ENCODE assay signal across 8 cellular contexts in the genomic region with DNA sequence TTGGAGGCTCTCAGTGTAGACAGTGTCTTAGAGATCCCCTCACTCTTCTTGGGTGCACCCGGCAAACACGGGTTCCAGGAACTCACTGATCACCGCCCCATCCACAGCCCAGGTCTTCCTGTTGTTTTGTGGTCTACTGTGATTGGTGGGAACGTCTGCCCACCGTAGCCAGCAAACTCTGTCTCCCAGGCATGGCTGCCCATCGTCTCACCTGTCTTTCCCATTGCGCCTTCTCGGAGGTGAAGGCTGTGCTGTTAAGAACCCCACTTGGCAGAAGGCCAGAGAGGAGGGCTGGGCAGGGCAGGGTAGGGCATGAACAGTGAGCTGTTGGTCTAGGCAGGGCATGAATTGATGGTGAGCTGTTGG. TPM values are rescaled to one million over a fixed set of nuclear protein-coding genes. Genes with fewer than 3 reads are reported as not detected.
DNase-seq lines count a peak whose midpoint lies in the region; ATAC-seq and TF ChIP-seq lines count a peak whose summit lies in the region.

No MANE protein-coding gene starts in this region.

- H3K4me3 ChIP-seq in GM08714 (ENCODE audit: low read length), result peak overlapping the region; percentile 54; the same call in 1 of the 2 replicates

- peaks cover 43% of the 10 kb centered on the region for H3K4me1 Mint-ChIP-seq in CD14-positive monocyte
- H3K4me1 Mint-ChIP-seq in T-helper 17 cell, result peaks cover 38% of the 10 kb centered on the region
- peaks cover 7% of the 10 kb centered on the region for H3K4me1 Mint-ChIP-seq in glutamatergic neuron (ENCODE audit: low read depth, unreplicated experiment)

- H3K27me3 Mint-ChIP-seq in CD14-positive monocyte (ENCODE audit: low read depth in 3 of 3) (peaks cover 0 to 4% (median 4%) of the 10 kb centered on the region in 3 donors), T-helper 17 cell (no peaks in the 10 kb centered on the region), glutamatergic neuron (ENCODE audit: unreplicated experiment) (peaks cover 5% of the 10 kb centered on the region)

- ATAC-seq in T-helper 17 cell (no peak), GM19467 (IDR thresholded peaks at IDR 0.05; ENCODE audit: unreplicated experiment) (no peak)

- no peaks in the 10 kb centered on the region for H3K9me3 ChIP-seq in T-helper 17 cell (ENCODE audit: control insufficient read depth, low read length, poor library complexity, severe bottlenecking)

- TF ChIP-seq CTCF in CD14-positive monocyte (IDR thresholded peaks at IDR 0.05) (no peak), glutamatergic neuron (IDR thresholded peaks at IDR 0.05; ENCODE audit: partially characterized antibody, unreplicated experiment) (no peak)

- intact Hi-C loops in CD14-positive monocyte (cut with micrococcal nuclease), result no loop called here

- peaks cover 0 to 5% (median 2%) of the 10 kb centered on the region in 7 donors for H3K9me3 Mint-ChIP-seq in CD14-positive monocyte
- H3K9me3 Mint-ChIP-seq in glutamatergic neuron (ENCODE audit: unreplicated experiment), result peaks cover 5% of the 10 kb centered on the region

- H3K36me3 Mint-ChIP-seq in CD14-positive monocyte (no peaks in the 10 kb centered on the region), T-helper 17 cell (ENCODE audit: low read depth) (peaks cover 7% of the 10 kb centered on the region), glutamatergic neuron (ENCODE audit: unreplicated experiment) (no peaks in the 10 kb centered on the region)

- peak overlapping the region; percentile 82 to 99 (median 94) for H3K27ac Mint-ChIP-seq in CD14-positive monocyte
- peak overlapping the region; percentile 92 for H3K27ac Mint-ChIP-seq in T-helper 17 cell
- no peak overlapping the region for H3K27ac Mint-ChIP-seq in glutamatergic neuron (ENCODE audit: unreplicated experiment)

- H3K4me3 Mint-ChIP-seq in CD14-positive monocyte (peak overlapping the region; percentile 86 to 92), T-helper 17 cell (peak overlapping the region; percentile 83), glutamatergic neuron (ENCODE audit: unreplicated experiment) (peak overlapping the region; percentile 14)

- DNase-seq in CD14-positive monocyte (ENCODE audit: low spot score), result no peak
- DNase-seq in T-helper 17 cell, result no peak
- DNase-seq in glutamatergic neuron, result no peak
- DNase-seq in DMS114 treated with DMSO at 0.1 percent for 48 hours (lab: John Stamatoyannopoulos, UW; ENCODE audit: unreplicated experiment), result no peak
- no peak for DNase-seq in NOMO-1 (lab: John Stamatoyannopoulos, UW; ENCODE audit: unreplicated experiment in 2 of 2)
- DNase-seq in NCI-H1092 (lab: John Stamatoyannopoulos, UW), result no peak

RNA-seq across cellular contexts. Expression of a gene that starts 14.1 kb away (rescaled TPM):
- polyA plus RNA-seq in CD14-positive monocyte, result not detected
- 1 to 10 TPM; 3.1 to 3.9 TPM for total RNA-seq in T-helper 17 cell
- 19.7 TPM for total RNA-seq in glutamatergic neuron (ENCODE audit: unreplicated experiment)

RNA-seq across cellular contexts. Expression of a gene that starts 54.5 kb away (rescaled TPM):
- polyA plus RNA-seq in CD14-positive monocyte, result 1 to 10 TPM; 5.6 to 7.7 TPM
- total RNA-seq in T-helper 17 cell (100 to 1,000 TPM; 114 to 115 TPM), glutamatergic neuron (ENCODE audit: unreplicated experiment) (2.7 TPM)

Comparison
In these comparisons a context has a peak if more than half of its experiments do, and no peak if none do; other contexts are left out.
1. H3K4me3 Mint-ChIP-seq: peak in every context shown above with its lines; median percentile 89 in CD14-positive monocyte; 83 in T-helper 17 cell; 14 in glutamatergic neuron.
2. RNA of a gene that starts 54.5 kb away (total RNA-seq): 114 to 115 TPM in T-helper 17 cell; 2.7 TPM in glutamatergic neuron (single experiment); every median in the first group is over 10 times any median in the second.